Comparison of ENCODE assay signal across 8 cellular contexts in genomic region chr5:6576861-6577501, GRCh38.
DNase-seq lines count a peak whose midpoint lies in the region; ATAC-seq and TF ChIP-seq lines count a peak whose summit lies in the region.

No MANE protein-coding gene starts in this region.

- no peak overlapping the region for H3K4me3 ChIP-seq in astrocyte of the spinal cord (ENCODE audit: low read depth, low read length)

- TF ChIP-seq CTCF in astrocyte of the spinal cord (IDR thresholded peaks at IDR 0.05; ENCODE audit: low read depth, low read length) = peak; percentile 66

- peak; percentile 79 for DNase-seq in AG20443 (ENCODE audit: low spot score)
- DNase-seq in GM19240 (ENCODE audit: insufficient read length, low spot score) = peak; percentile 50
- peak; percentile 24 for DNase-seq in NCI-H226
- DNase-seq in astrocyte of the spinal cord (ENCODE audit: low read depth, low spot score) = peak; percentile 58
- DNase-seq in islet precursor cell = peak; percentile 62

- no peak for ATAC-seq in GM18520 (IDR thresholded peaks at IDR 0.05; ENCODE audit: unreplicated experiment)
- ATAC-seq in HG03439 (IDR thresholded peaks at IDR 0.05; ENCODE audit: unreplicated experiment) = no peak
- no peak for ATAC-seq in GM21576 (IDR thresholded peaks at IDR 0.05; ENCODE audit: unreplicated experiment)

- in situ Hi-C loops in astrocyte of the spinal cord (cut with HindIII; ENCODE audit: low sequenced_read_pairs) = no loop called here

Comparison
In these comparisons a context has a peak if more than half of its experiments do, and no peak if none do; other contexts are left out.
1. DNase-seq: peak in every context shown above with its lines; median percentile 79 in AG20443; 62 in islet precursor cell; 58 in astrocyte of the spinal cord; 50 in GM19240; 24 in NCI-H226.